ENCODE assay signal across 12 cellular contexts in the genomic region with DNA sequence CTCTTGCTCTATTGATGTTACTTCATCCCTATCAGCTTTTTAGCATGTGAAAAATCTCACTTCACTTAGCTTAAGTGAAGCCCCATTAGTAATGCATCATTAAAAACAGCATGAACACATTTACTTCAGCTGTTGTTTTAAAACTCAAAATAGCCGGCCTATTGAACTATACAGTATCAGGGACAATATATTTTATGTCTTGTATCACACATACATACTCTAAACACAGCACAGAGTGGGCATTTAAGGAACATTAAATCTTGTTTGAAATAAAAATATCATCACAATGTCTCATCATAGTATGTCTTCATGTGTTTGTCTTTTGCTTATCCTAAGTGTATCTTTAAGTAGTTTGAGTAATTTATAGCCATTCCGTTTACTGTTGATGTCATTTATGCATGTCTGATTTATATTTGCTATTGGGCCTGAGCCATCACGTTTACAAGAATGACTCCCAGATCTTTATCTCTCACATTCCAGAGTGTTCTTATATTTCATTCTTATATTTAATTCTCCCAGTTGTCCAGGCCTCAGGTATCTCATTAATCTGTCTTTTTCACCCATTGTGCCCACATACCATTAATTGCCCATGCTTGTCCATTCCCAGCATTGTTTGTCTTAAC. TPM values are rescaled to one million over a fixed set of nuclear protein-coding genes. Genes with fewer than 3 reads are reported as not detected.
DNase-seq lines count a peak whose midpoint lies in the region; ATAC-seq and TF ChIP-seq lines count a peak whose summit lies in the region.
"Had no signal": no experiment of that assay in that cellular context is flagged by ENCODE, and none has a peak within 500 bp of the region (broad histone marks: within the 10 kb centered on the region; RNA-seq: fewer than 3 reads in every experiment).

No MANE protein-coding gene starts in this region.

- POLR2A ChIA-PET in PC-3 (lab: Charles Lee; ENCODE audit: unreplicated experiment), result interaction anchor here (0.5 kb wide), 1 partner anchor 45 kb away, joined by 3 read pairs; no protein-coding TSS in a partner anchor

- intact Hi-C loops in PC-3 (cut with micrococcal nuclease), result loop anchor here (2.0 to 10.0 kb wide), 5 partner anchors 56 to 338 kb away; partner anchors contain the start of genes RNU6-7 and RNU6-8

- peak; percentile 92 for ATAC-seq in PC-3
- ATAC-seq: stimulated activated naive CD8-positive, alpha-beta T cell treated with anti-CD3 and anti-CD28 coated beads, Interleukin-15, Interleukin-2, amounts not matched to agents 100 U/mL and 50 U/mL, for 24 hours had no signal

- H2AFZ ChIP-seq in PC-3 (ENCODE audit: low read length) (no peak overlapping the region), hepatocyte (no peak overlapping the region)

- peaks cover 10% of the 10 kb centered on the region for H3F3A ChIP-seq in PC-3 (ENCODE audit: low read length, unreplicated experiment)

- H3K27me3 ChIP-seq in PC-3 (ENCODE audit: low read length) (no peaks in the 10 kb centered on the region), hepatocyte (no peaks in the 10 kb centered on the region)
- H3K27me3 ChIP-seq: ascending aorta, SJSA1 had no signal

- H3K36me3 ChIP-seq in PC-3 (ENCODE audit: low read depth, low read length) (peaks cover 17% of the 10 kb centered on the region), hepatocyte (replicated peaks; ENCODE audit: insufficient read depth, low read depth) (peaks cover 4% of the 10 kb centered on the region)

- H4K20me1 ChIP-seq in PC-3 (ENCODE audit: low read length), result no peaks in the 10 kb centered on the region
- H4K20me1 ChIP-seq in hepatocyte (ENCODE audit: insufficient read depth, poor library complexity, severe bottlenecking), result peaks cover 10% of the 10 kb centered on the region

- no peak for TF ChIP-seq CTCF in PC-3 (conservative IDR thresholded peaks at IDR 0.05; ENCODE audit: low read depth, low read length)
- no peak for TF ChIP-seq CTCF in fibroblast of the aortic adventitia (IDR thresholded peaks at IDR 0.05; ENCODE audit: insufficient read depth, low read length)
- no peak for TF ChIP-seq CTCF in hepatocyte (IDR thresholded peaks at IDR 0.05; ENCODE audit: poor library complexity)

- H3K4me2 ChIP-seq in PC-3 (ENCODE audit: low read length) (peak overlapping the region; percentile 47), hepatocyte (no peak overlapping the region)

- H3K79me2 ChIP-seq in PC-3 (ENCODE audit: low read length) (peaks cover 55% of the 10 kb centered on the region), hepatocyte (peaks cover 92% of the 10 kb centered on the region)

- CTCF ChIA-PET in PC-3 (lab: Charles Lee), result no interaction called here

- peak; percentile 78 for DNase-seq in A172 (ENCODE audit: low spot score)
- peak; percentile 63 for DNase-seq in HCEC 1CT
- peak; percentile 93 for DNase-seq in PC-3
- peak; percentile 13 for DNase-seq in fibroblast of the aortic adventitia (ENCODE audit: low read depth)
- no peak for DNase-seq in NK-92 (lab: John Stamatoyannopoulos, UW; ENCODE audit: unreplicated experiment)
- DNase-seq in hepatocyte (ENCODE audit: low spot score), result no peak
- no peak for DNase-seq in NCI-H2227 treated with DMSO at 0.1 percent for 48 hours (lab: John Stamatoyannopoulos, UW)
- DNase-seq in HK-2 (ENCODE audit: unreplicated experiment), result no peak
- DNase-seq: stimulated activated CD4-positive, alpha-beta T cell treated with anti-CD3 and anti-CD28 coated beads, Interleukin-4, amount 100 ng/mL, for 4 hours; stimulated activated naive CD8-positive, alpha-beta T cell treated with anti-CD3 and anti-CD28 coated beads, Interleukin-15, Interleukin-2, amounts not matched to agents 100 U/mL and 50 U/mL, for 24 hours had no signal

- peak overlapping the region; percentile 79 for H3K27ac ChIP-seq in PC-3 (ENCODE audit: low read length)
- no peak overlapping the region for H3K27ac ChIP-seq in hepatocyte
- H3K27ac ChIP-seq: ascending aorta, SJSA1 had no signal

- H3K4me1 ChIP-seq in PC-3 (ENCODE audit: insufficient read depth, low read length) (peaks cover 23% of the 10 kb centered on the region), hepatocyte (ENCODE audit: insufficient read depth) (no peaks in the 10 kb centered on the region)

- H3K4me3 ChIP-seq in PC-3 (ENCODE audit: low read length) (no peak overlapping the region), fibroblast of the aortic adventitia (ENCODE audit: low read depth, low read length) (no peak overlapping the region), hepatocyte (no peak overlapping the region)
- H3K4me3 ChIP-seq: ascending aorta, SJSA1 had no signal

- H3K9me2 ChIP-seq in PC-3 (replicated peaks; ENCODE audit: low read length) (no peaks in the 10 kb centered on the region), hepatocyte (replicated peaks; ENCODE audit: insufficient read depth) (no peaks in the 10 kb centered on the region)

- H3K9me3 ChIP-seq in PC-3 (ENCODE audit: low read length) (no peaks in the 10 kb centered on the region), hepatocyte (ENCODE audit: low read depth) (peaks cover 17% of the 10 kb centered on the region)
- H3K9me3 ChIP-seq: SJSA1 had no signal

- 42% methylated on average over 3 of the region's 3 CpGs for WGBS in hepatocyte (ENCODE audit: low lambda C conversion rate, missing lambda C conversion rate)

- H3K9ac ChIP-seq in PC-3 (ENCODE audit: low read length), result peak overlapping the region; percentile 4; the same call in 1 of the 2 replicates

- BruUV-seq in PC-3 (replicated peaks; lab: Mats Ljungman, UMichigan), result no TSS peak

RNA-seq across cellular contexts. Expression of gene ARHGAP5, which starts 57.5 kb away (rescaled TPM):
- 20.7 and 21.5 TPM in 2 replicates for total RNA-seq in A172 (2014; rRNA removed; shearing (Covaris generic))
- total RNA-seq in PC-3 (2014; rRNA removed), result 46.4 and 62.1 TPM in 2 replicates
- 81.6 and 85.4 TPM in 2 replicates for total RNA-seq in fibroblast of the aortic adventitia (ENCODE audit: low replicate concordance)
- total RNA-seq in hepatocyte, result 136 and 144 TPM in 2 replicates
- 14.2 and 16.5 TPM in 2 replicates for polyA plus RNA-seq in hepatocyte

Comparison
In these comparisons a context has a peak if more than half of its experiments do, and no peak if none do; other contexts are left out.
1. DNase-seq: peak in A172 (single experiment), HCEC 1CT (single experiment), PC-3 (single experiment) and fibroblast of the aortic adventitia (single experiment); none in NK-92 (single experiment), hepatocyte (single experiment), NCI-H2227 treated with DMSO at 0.1 percent for 48 hours (single experiment) and HK-2 (single experiment).